Comparison of ENCODE assay signal across 8 cellular contexts in genomic region chr11:6474806-6475500, GRCh38. TPM values are rescaled to one million over a fixed set of nuclear protein-coding genes. Genes with fewer than 3 reads are reported as not detected.
DNase-seq lines count a peak whose midpoint lies in the region; ATAC-seq and TF ChIP-seq lines count a peak whose summit lies in the region.

No MANE protein-coding gene starts in this region.

- no peaks in the 10 kb centered on the region for H3K9me3 Mint-ChIP-seq in naive B cell

- H3K79me2 ChIP-seq in Karpas-422 (ENCODE audit: low read length): peaks cover 9% of the 10 kb centered on the region
- peaks cover 46% of the 10 kb centered on the region for H3K79me2 ChIP-seq in mammary epithelial cell (ENCODE audit: insufficient read depth, low read length)
- H3K79me2 ChIP-seq in MM.1S (ENCODE audit: low read length): peaks cover 12% of the 10 kb centered on the region

- peak overlapping the region; percentile 4 to 93 (median 86) for H3K4me3 Mint-ChIP-seq in naive B cell

- H3K27ac ChIP-seq in BLaER1 treated with 17β-estradiol and CSF1 and Interleukin-3, amounts not matched to agents 10 nM and 100 nM: peak overlapping the region in 2 of 11 experiments; percentile 58 to 75; a peak in 1 of 22 replicates
- H3K27ac ChIP-seq in Karpas-422 (ENCODE audit: low read length): no peak overlapping the region
- H3K27ac ChIP-seq in mammary epithelial cell (ENCODE audit: insufficient read depth, low read depth, low read length): peak overlapping the region; percentile 66
- H3K27ac ChIP-seq in MM.1S (ENCODE audit: low read length): no peak overlapping the region

- peak overlapping the region; percentile 16 to 91 (median 80) for H3K27ac Mint-ChIP-seq in naive B cell

- CTCF ChIA-PET in mammary epithelial cell (lab: Charles Lee; ENCODE audit: low non-redundant PET): no interaction called here

- no peaks in the 10 kb centered on the region for H3K27me3 Mint-ChIP-seq in naive B cell

- no TSS peak for BruUV-seq in mammary epithelial cell (replicated peaks; lab: Mats Ljungman, UMichigan)

- WGBS in mammary epithelial cell (ENCODE audit: low coverage, missing lambda C conversion rate): 47% methylated on average over 3 of the region's 3 CpGs

- DNase-seq in Karpas-422 (peak; percentile 53), mammary epithelial cell (no peak), naive B cell (no peak), NCI-H1436 treated with DMSO at 0.1 percent for 48 hours (lab: John Stamatoyannopoulos, UW) (no peak), MM.1S (no peak)
- no peak for DNase-seq in stimulated activated naive CD4-positive, alpha-beta T cell treated with Interleukin-2 at 50 U/mL for 16 hours (lab: John Stamatoyannopoulos, UW)

- peaks cover 29 to 39% (median 33%) of the 10 kb centered on the region in 11 experiments for H3K36me3 ChIP-seq in BLaER1 treated with 17β-estradiol and CSF1 and Interleukin-3, amounts not matched to agents 10 nM and 100 nM
- H3K36me3 ChIP-seq in Karpas-422 (ENCODE audit: insufficient read depth, low read length): peaks cover 5% of the 10 kb centered on the region; the same call in 1 of the 2 replicates
- H3K36me3 ChIP-seq in mammary epithelial cell (ENCODE audit: insufficient read depth, low read length): peaks cover 13% of the 10 kb centered on the region
- no peaks in the 10 kb centered on the region for H3K36me3 ChIP-seq in MM.1S (replicated peaks; ENCODE audit: insufficient read depth, low read length)

- H3K4me1 Mint-ChIP-seq in naive B cell: peaks cover 11 to 45% (median 32%) of the 10 kb centered on the region in 3 donors

- intact Hi-C loops in mammary epithelial cell (cut with micrococcal nuclease): loop anchor here (5.0 kb wide), 1 partner anchor 127 kb away; the partner anchor contains the start of genes ILK and RRP8

- no peak overlapping the region for H2AFZ ChIP-seq in Karpas-422 (ENCODE audit: low read length)
- no peak overlapping the region for H2AFZ ChIP-seq in mammary epithelial cell (ENCODE audit: low read depth, low read length)
- no peak overlapping the region for H2AFZ ChIP-seq in MM.1S (ENCODE audit: low read length)

- no peaks in the 10 kb centered on the region for H3K9me3 ChIP-seq in BLaER1 treated with 17β-estradiol and CSF1 and Interleukin-3, amounts not matched to agents 10 nM and 100 nM (replicated peaks in 1 of 11)
- H3K9me3 ChIP-seq in Karpas-422 (ENCODE audit: low read length) (no peaks in the 10 kb centered on the region), mammary epithelial cell (replicated peaks; ENCODE audit: insufficient read depth, low read length) (no peaks in the 10 kb centered on the region), MM.1S (replicated peaks; ENCODE audit: insufficient read depth, low read length) (no peaks in the 10 kb centered on the region)

- TF ChIP-seq CTCF in mammary epithelial cell (conservative IDR thresholded peaks at IDR 0.05 in 1 of 2, IDR thresholded peaks at IDR 0.05 in 1 of 2; ENCODE audit: extremely low read depth in 1 of 2, insufficient read depth in 1 of 2, low read depth in 1 of 2, low read length in 2 of 2) (no peak), MM.1S (IDR thresholded peaks at IDR 0.05; ENCODE audit: low read length) (no peak)

- H3K4me1 ChIP-seq in BLaER1 treated with 17β-estradiol and CSF1 and Interleukin-3, amounts not matched to agents 10 nM and 100 nM: peaks cover 34 to 62% (median 43%) of the 10 kb centered on the region in 10 experiments
- H3K4me1 ChIP-seq in Karpas-422 (ENCODE audit: low read length) (peaks cover 14% of the 10 kb centered on the region), mammary epithelial cell (ENCODE audit: insufficient read depth, low read length) (peaks cover 17% of the 10 kb centered on the region), MM.1S (ENCODE audit: low read length) (0 out of 2 replicates have a peak, but pooled peaks cover under 1% of the 10 kb centered on the region)

- peak overlapping the region in 7 of 11 experiments; percentile 84 to 95 (median 91); a peak in 6 of 22 replicates for H3K4me2 ChIP-seq in BLaER1 treated with 17β-estradiol and CSF1 and Interleukin-3, amounts not matched to agents 10 nM and 100 nM
- no peak overlapping the region for H3K4me2 ChIP-seq in Karpas-422 (ENCODE audit: low read depth, low read length, poor library complexity, severe bottlenecking)
- H3K4me2 ChIP-seq in mammary epithelial cell (ENCODE audit: insufficient read depth, low read depth, low read length): peak overlapping the region; percentile 87
- no peak overlapping the region for H3K4me2 ChIP-seq in MM.1S (ENCODE audit: low read depth, low read length)

- peak overlapping the region in 1 of 10 experiments; percentile 79; a peak in 1 of 20 replicates for H3K4me3 ChIP-seq in BLaER1 treated with 17β-estradiol and CSF1 and Interleukin-3, amounts not matched to agents 10 nM and 100 nM
- H3K4me3 ChIP-seq in Karpas-422 (ENCODE audit: low read length) (no peak overlapping the region), mammary epithelial cell (replicated peaks in 1 of 3; ENCODE audit: insufficient read depth in 1 of 3, low read depth in 2 of 3, low read length in 3 of 3) (peak overlapping the region in 1 of 3 experiments; percentile 45), MM.1S (ENCODE audit: low read length) (no peak overlapping the region)

- peaks cover 0 to 26% (median 0%) of the 10 kb centered on the region in 11 experiments; a peak in 4 of 22 replicates for H4K20me1 ChIP-seq in BLaER1 treated with 17β-estradiol and CSF1 and Interleukin-3, amounts not matched to agents 10 nM and 100 nM
- H4K20me1 ChIP-seq in Karpas-422 (ENCODE audit: insufficient read depth, low read depth, low read length) (peaks cover 3% of the 10 kb centered on the region; the same call in 1 of the 2 replicates), mammary epithelial cell (ENCODE audit: insufficient read depth, low read length) (no peaks in the 10 kb centered on the region), MM.1S (ENCODE audit: insufficient read depth, low read length) (no peaks in the 10 kb centered on the region)

- dilution Hi-C loops in mammary epithelial cell (cut with HindIII; ENCODE audit: low sequenced_read_pairs): loop anchor here (5.0 kb wide), 2 partner anchors 38 to 127 kb away; partner anchors contain the start of genes ILK and RRP8

- no peaks in the 10 kb centered on the region for H3K27me3 ChIP-seq in BLaER1 treated with 17β-estradiol and CSF1 and Interleukin-3, amounts not matched to agents 10 nM and 100 nM
- no peaks in the 10 kb centered on the region for H3K27me3 ChIP-seq in Karpas-422 (ENCODE audit: low read length)
- H3K27me3 ChIP-seq in mammary epithelial cell (ENCODE audit: insufficient read depth, low read length): no peaks in the 10 kb centered on the region
- no peaks in the 10 kb centered on the region for H3K27me3 ChIP-seq in MM.1S (replicated peaks; ENCODE audit: insufficient read depth, low read length)

- no peaks in the 10 kb centered on the region for H3K36me3 Mint-ChIP-seq in naive B cell

- ATAC-seq in naive B cell (ENCODE audit: low read depth in 2 of 2) (no peak), HG02623 (IDR thresholded peaks at IDR 0.05; ENCODE audit: unreplicated experiment) (no peak)

- no peaks in the 10 kb centered on the region for H3K9me2 ChIP-seq in Karpas-422 (replicated peaks; ENCODE audit: insufficient read depth, low read length)
- H3K9me2 ChIP-seq in MM.1S (replicated peaks; ENCODE audit: insufficient read depth, low read length): no peaks in the 10 kb centered on the region

- 0 out of 22 replicates have a peak overlapping the region, but pooled peaks of 1 of the 11 experiments have one; percentile 74 for H3K9ac ChIP-seq in BLaER1 treated with 17β-estradiol and CSF1 and Interleukin-3, amounts not matched to agents 10 nM and 100 nM
- H3K9ac ChIP-seq in Karpas-422 (ENCODE audit: low read length): no peak overlapping the region
- H3K9ac ChIP-seq in mammary epithelial cell (ENCODE audit: insufficient read depth, low read length): peak overlapping the region; percentile 76
- no peak overlapping the region for H3K9ac ChIP-seq in MM.1S (ENCODE audit: low read length)

- H3F3A ChIP-seq in MM.1S (ENCODE audit: insufficient read depth, low read length): peaks cover 14% of the 10 kb centered on the region

- in situ Hi-C loops in mammary epithelial cell (cut with MboI; ENCODE audit: low sequenced_read_pairs in 2 of 2): loop anchor here in 1 of 2 donors (10.0 kb wide), 1 partner anchor 140 kb away; the partner anchor contains the start of genes TAF10 and TPP1

RNA-seq across cellular contexts. Expression of gene TRIM3, which starts 1.2 kb away (rescaled TPM):
- total RNA-seq in Karpas-422 (2014; rRNA removed; shearing (Covaris generic); ENCODE audit: low replicate concordance): 13.3 and 20.4 TPM in 2 replicates
- 10 to 100 TPM in 1 of 2 donors, 1 to 10 TPM in 1; 9.3 to 20.8 TPM for total RNA-seq in mammary epithelial cell
- polyA plus RNA-seq in mammary epithelial cell (10.2 TPM), naive B cell (ENCODE audit: low read depth in 6 of 6) (1 to 10 TPM in 4 of 6 donors, under 1 TPM in 2; 0.88 to 2.7 (median 1.8) TPM)
- polyA minus RNA-seq in mammary epithelial cell: 17.7 TPM

RNA-seq across cellular contexts. Expression of gene ARFIP2, which starts 6.2 kb away (rescaled TPM):
- total RNA-seq in Karpas-422 (2014; rRNA removed; shearing (Covaris generic); ENCODE audit: low replicate concordance): 36.3 and 49.7 TPM in 2 replicates
- 10 to 100 TPM; 70.5 to 76.2 TPM for total RNA-seq in mammary epithelial cell
- polyA plus RNA-seq in mammary epithelial cell (79.1 TPM), naive B cell (ENCODE audit: low read depth in 6 of 6) (10 to 100 TPM; 22.9 to 37.3 (median 29.7) TPM)
- polyA minus RNA-seq in mammary epithelial cell: 22.9 TPM

RNA-seq across cellular contexts. Expression of gene TIMM10B, which starts 6.3 kb away (rescaled TPM):
- total RNA-seq in Karpas-422 (2014; rRNA removed; shearing (Covaris generic); ENCODE audit: low replicate concordance): 36.3 and 57.2 TPM in 2 replicates
- total RNA-seq in mammary epithelial cell: 10 to 100 TPM; 36.0 to 42.7 TPM
- polyA plus RNA-seq in mammary epithelial cell (40.4 TPM), naive B cell (ENCODE audit: low read depth in 6 of 6) (10 to 100 TPM; 22.0 to 43.4 (median 30.4) TPM)
- polyA minus RNA-seq in mammary epithelial cell: 18.1 TPM

RNA-seq across cellular contexts. Expression of gene DNHD1, which starts 22.1 kb away (rescaled TPM):
- total RNA-seq in Karpas-422 (2014; rRNA removed; shearing (Covaris generic); ENCODE audit: low replicate concordance): 40.3 and 53.5 TPM in 2 replicates
- 1 to 10 TPM; 5.5 to 9.4 TPM for total RNA-seq in mammary epithelial cell
- polyA plus RNA-seq in mammary epithelial cell (3.1 TPM), naive B cell (ENCODE audit: low read depth in 6 of 6) (1 to 10 TPM in 5 of 6 donors, under 1 TPM in 1; 0.90 to 2.6 (median 1.7) TPM)
- polyA minus RNA-seq in mammary epithelial cell: 4.0 TPM

RNA-seq across cellular contexts. Expression of gene HPX, which starts 34.2 kb away (rescaled TPM):
- total RNA-seq in Karpas-422 (2014; rRNA removed; shearing (Covaris generic); ENCODE audit: low replicate concordance): 0.22 TPM in 1 of 2 replicates, not detected in the other
- total RNA-seq in mammary epithelial cell: 1 to 10 TPM in 1 of 2 donors, under 1 TPM in 1; 0.83 to 2.0 TPM
- polyA plus RNA-seq in mammary epithelial cell: 0.53 TPM
- not detected for polyA minus RNA-seq in mammary epithelial cell
- under 1 TPM in 2 of 6 donors, not detected in 4; 0.19 to 0.95 TPM for polyA plus RNA-seq in naive B cell (ENCODE audit: low read depth in 6 of 6)

Comparison
In these comparisons a context has a peak if more than half of its experiments do, and no peak if none do; other contexts are left out.
1. H3K4me2 ChIP-seq: peak in BLaER1 treated with 17β-estradiol and CSF1 and Interleukin-3, amounts not matched to agents 10 nM and 100 nM (7 of 11) and mammary epithelial cell (single experiment); none in Karpas-422 (single experiment) and MM.1S (single experiment).